Comparison of ENCODE assay signal across 26 cellular contexts in the genomic region with DNA sequence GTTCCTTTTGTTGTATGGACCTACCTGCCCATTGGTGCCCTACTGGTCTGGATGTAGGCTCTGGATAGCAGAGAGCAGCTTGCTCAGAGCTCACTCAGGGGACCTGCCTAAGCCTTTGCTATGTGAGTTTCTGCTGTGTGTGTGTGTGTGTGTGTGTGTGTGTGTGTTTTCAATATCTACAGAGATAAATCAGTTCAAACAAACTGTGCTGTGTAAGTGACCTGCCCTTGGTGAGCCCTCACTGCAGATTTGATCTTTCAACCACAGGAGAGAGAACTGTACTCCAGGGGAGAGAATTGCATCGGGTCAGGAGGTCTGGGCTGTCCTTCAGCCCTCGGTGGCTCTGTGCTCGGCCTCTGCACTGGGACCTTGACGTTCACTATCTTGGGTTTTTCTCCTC. TPM values are rescaled to one million over a fixed set of nuclear protein-coding genes. Genes with fewer than 3 reads are reported as not detected.
DNase-seq lines count a peak whose midpoint lies in the region; ATAC-seq, FAIRE-seq and TF ChIP-seq lines count a peak whose summit lies in the region.
"Had no signal": no experiment of that assay in that cellular context is flagged by ENCODE, and none has a peak within 500 bp of the region (broad histone marks: within the 10 kb centered on the region; RNA-seq: fewer than 3 reads in every experiment).

No MANE protein-coding gene starts in this region.

- H3K4me3 Mint-ChIP-seq in T-helper 17 cell (no peak overlapping the region), neural progenitor cell (no peak overlapping the region), glutamatergic neuron (ENCODE audit: unreplicated experiment) (no peak overlapping the region)
- H3K4me3 Mint-ChIP-seq: activated CD8-positive, alpha-beta T cell treated with anti-CD3 and anti-CD28 coated beads, Interleukin-2, amount 10 ng/mL, durations not matched to agents 7 days and 5 days; activated naive CD4-positive, alpha-beta T cell treated with anti-CD3 and anti-CD28 coated beads, Interleukin-2, amount 50 U/mL, for 24 hours; stimulated activated naive CD8-positive, alpha-beta T cell treated with anti-CD3 and anti-CD28 coated beads, Interleukin-15, amount 100 ng/mL, for 72 hours had no signal

- H3K27me3 Mint-ChIP-seq in T-helper 17 cell (no peaks in the 10 kb centered on the region), neural progenitor cell (ENCODE audit: insufficient read depth, low read depth) (peaks cover 8% of the 10 kb centered on the region), glutamatergic neuron (ENCODE audit: unreplicated experiment) (peaks cover 3% of the 10 kb centered on the region)
- H3K27me3 Mint-ChIP-seq: activated naive CD4-positive, alpha-beta T cell treated with anti-CD3 and anti-CD28 coated beads, Interleukin-2, amount 50 U/mL, for 24 hours; stimulated activated naive CD8-positive, alpha-beta T cell treated with anti-CD3 and anti-CD28 coated beads, Interleukin-15, amount 100 ng/mL, for 72 hours had no signal

- H2AFZ ChIP-seq in HepG2 (ENCODE audit: low read length) (no peak overlapping the region), neural progenitor cell (replicated peaks) (no peak overlapping the region)

- POLR2A ChIA-PET in HepG2 (lab: Yijun Ruan, JAX) = interaction anchor here (1.5 kb wide), 1 partner anchor 34 kb away, joined by 5 read pairs; the partner anchor contains the start of gene CDKN2AIP

- H3K27ac ChIP-seq in BLaER1 (peak overlapping the region; percentile 87), HepG2 (ENCODE audit: extremely low read length, insufficient read depth, low read length) (no peak overlapping the region), neural progenitor cell (no peak overlapping the region)
- H3K27ac ChIP-seq: epithelial cell of prostate had no signal

- no peaks in the 10 kb centered on the region for H3K27me3 ChIP-seq in BLaER1
- peaks cover 0 to 10% of the 10 kb centered on the region in 2 experiments; a peak in 2 of 5 replicates for H3K27me3 ChIP-seq in HepG2 (ENCODE audit: control insufficient read depth in 1 of 2, insufficient read depth in 2 of 2, low read length in 2 of 2)
- no peaks in the 10 kb centered on the region for H3K27me3 ChIP-seq in neural progenitor cell

- peaks cover 2% of the 10 kb centered on the region for H3K9me3 Mint-ChIP-seq in neural progenitor cell
- H3K9me3 Mint-ChIP-seq in glutamatergic neuron (ENCODE audit: unreplicated experiment) = peaks cover 9% of the 10 kb centered on the region
- H3K9me3 Mint-ChIP-seq: activated naive CD4-positive, alpha-beta T cell treated with anti-CD3 and anti-CD28 coated beads, Interleukin-2, amount 50 U/mL, for 24 hours; stimulated activated naive CD8-positive, alpha-beta T cell treated with anti-CD3 and anti-CD28 coated beads, Interleukin-15, amount 100 ng/mL, for 72 hours had no signal

- H3K79me2 ChIP-seq in HepG2 (ENCODE audit: insufficient read depth, low read length) = no peaks in the 10 kb centered on the region
- no peaks in the 10 kb centered on the region for H3K79me2 ChIP-seq in neural progenitor cell (ENCODE audit: low read depth)

- in situ Hi-C loops in HepG2 (cut with HindIII; ENCODE audit: extremely low pct_ligation_motif_present, low pct_unique_long_range_greater_than_20kb) = loop anchor here (25.0 kb wide), 1 partner anchor 347 kb away; no protein-coding TSS in a partner anchor

- no peak for TF ChIP-seq CTCF in HepG2 (CRISPR knock-in tag; IDR thresholded peaks at IDR 0.05)
- no peak for TF ChIP-seq CTCF in neural progenitor cell (IDR thresholded peaks at IDR 0.05)
- TF ChIP-seq CTCF in glutamatergic neuron (IDR thresholded peaks at IDR 0.05; ENCODE audit: partially characterized antibody, unreplicated experiment) = no peak

- no TSS peak for BruUV-seq in HepG2 (replicated peaks; lab: Mats Ljungman, UMichigan)

- H3F3A ChIP-seq in neural progenitor cell (ENCODE audit: low read depth) = no peaks in the 10 kb centered on the region

- H3K9me3 ChIP-seq in BLaER1 (no peaks in the 10 kb centered on the region), T-helper 17 cell (ENCODE audit: control insufficient read depth, low read length, poor library complexity, severe bottlenecking) (no peaks in the 10 kb centered on the region), HepG2 (ENCODE audit: low read length) (no peaks in the 10 kb centered on the region), neural progenitor cell (ENCODE audit: low read depth) (no peaks in the 10 kb centered on the region)

- H3K4me2 ChIP-seq in BLaER1 (peak overlapping the region; percentile 86; the same call in 1 of the 2 replicates), HepG2 (ENCODE audit: low read depth, low read length) (peak overlapping the region; percentile 39), neural progenitor cell (no peak overlapping the region)

- H3K4me1 ChIP-seq in BLaER1 (peaks cover 62% of the 10 kb centered on the region), HepG2 (ENCODE audit: insufficient read depth, low read length) (peaks cover 42% of the 10 kb centered on the region), neural progenitor cell (peaks cover 8% of the 10 kb centered on the region)

- intact Hi-C loops in HepG2 (cut with micrococcal nuclease; ENCODE audit: unreplicated experiment) = loop anchor here (5.0 to 10.0 kb wide), 2 partner anchors 122 to 335 kb away; no protein-coding TSS in a partner anchor

- CTCF ChIA-PET in HepG2 (lab: Yijun Ruan, JAX; ENCODE audit: low intra/inter-chr PET ratio, low total read pairs) = no interaction called here

- H3K36me3 ChIP-seq in BLaER1 = no peaks in the 10 kb centered on the region
- H3K36me3 ChIP-seq in HepG2 (replicated peaks in 1 of 2; ENCODE audit: control insufficient read depth in 1 of 2, insufficient read depth in 2 of 2, low read length in 2 of 2) = no peaks in the 10 kb centered on the region
- no peaks in the 10 kb centered on the region for H3K36me3 ChIP-seq in neural progenitor cell

- ATAC-seq in T-helper 17 cell (no peak), HepG2 (peak; percentile 79), GM18909 (IDR thresholded peaks at IDR 0.05; ENCODE audit: poor library complexity, unreplicated experiment) (no peak)
- ATAC-seq: activated CD8-positive, alpha-beta T cell treated with anti-CD3 and anti-CD28 coated beads, Interleukin-2, amount 10 ng/mL, durations not matched to agents 7 days and 5 days; stimulated activated naive CD8-positive, alpha-beta T cell treated with anti-CD3 and anti-CD28 coated beads, Interleukin-15, amount 100 ng/mL, for 72 hours had no signal

- no peak overlapping the region for H3K4me3 ChIP-seq in BLaER1
- 0 out of 6 replicates have a peak overlapping the region, but pooled peaks of 1 of the 3 experiments have one; percentile 6 for H3K4me3 ChIP-seq in HepG2 (replicated peaks in 1 of 3; ENCODE audit: insufficient read depth in 1 of 3, low read depth in 2 of 3, low read length in 3 of 3)
- no peak overlapping the region for H3K4me3 ChIP-seq in neural progenitor cell

- WGBS in HepG2 (ENCODE audit: low lambda C conversion rate) = no CpG with 5 or more reads among the region's 4 CpGs

- H3K36me3 Mint-ChIP-seq in T-helper 17 cell (ENCODE audit: low read depth) (no peaks in the 10 kb centered on the region), neural progenitor cell (no peaks in the 10 kb centered on the region), glutamatergic neuron (ENCODE audit: unreplicated experiment) (no peaks in the 10 kb centered on the region)
- H3K36me3 Mint-ChIP-seq: activated naive CD4-positive, alpha-beta T cell treated with anti-CD3 and anti-CD28 coated beads, Interleukin-2, amount 50 U/mL, for 24 hours had no signal

- FAIRE-seq in HepG2 (lab: Jason Lieb, UNC) = peak; percentile 79
- FAIRE-seq: A204.1, colon, islet of Langerhans had no signal

- no peak for TF ChIP-seq RAD21 in HepG2 (CRISPR knock-in tag; IDR thresholded peaks at IDR 0.05)

- no peak for TF ChIP-seq POLR2A in HepG2 (IDR thresholded peaks at IDR 0.05; ENCODE audit: insufficient read depth in 1 of 2, low read depth in 2 of 2, low read length in 2 of 2)

- H3K4me1 Mint-ChIP-seq in T-helper 17 cell (peaks cover 10% of the 10 kb centered on the region), neural progenitor cell (peaks cover 28% of the 10 kb centered on the region), glutamatergic neuron (ENCODE audit: low read depth, unreplicated experiment) (peaks cover 4% of the 10 kb centered on the region)

- H4K20me1 ChIP-seq in BLaER1 = no peaks in the 10 kb centered on the region
- no peaks in the 10 kb centered on the region for H4K20me1 ChIP-seq in HepG2 (ENCODE audit: insufficient read depth, low read length)
- no peaks in the 10 kb centered on the region for H4K20me1 ChIP-seq in neural progenitor cell (ENCODE audit: low read depth)

- DNase-seq in T-helper 17 cell (no peak), HepG2 (ENCODE audit: low spot score) (peak; percentile 62), neural progenitor cell (ENCODE audit: low spot score) (no peak), RPMI8226 (no peak), NCI-H510A (lab: John Stamatoyannopoulos, UW) (no peak), glutamatergic neuron (no peak)
- DNase-seq: activated CD4-positive, alpha-beta T cell treated with anti-CD3 and anti-CD28 coated beads for 4 hours; activated CD8-positive, alpha-beta T cell treated with anti-CD3 and anti-CD28 coated beads, Interleukin-2, amount 10 ng/mL, durations not matched to agents 7 days and 5 days; AML-193; amniotic stem cell; effector CD4-positive, alpha-beta T cell; HCEC 1CT; NCI-H1436; NCI-H2081 treated with DMSO at 0.1 percent for 48 hours; NCI-H2227 treated with DMSO at 0.1 percent for 48 hours; NCI-H526 treated with DMSO at 0.1 percent for 48 hours; right cardiac atrium; SHP77 treated with DMSO at 0.1 percent for 48 hours; stimulated activated naive CD8-positive, alpha-beta T cell treated with anti-CD3 and anti-CD28 coated beads, Interleukin-15, amount 100 ng/mL, for 72 hours had no signal

- TF ChIP-seq EP300 in HepG2 (IDR thresholded peaks at IDR 0.05; ENCODE audit: low read depth in 2 of 2, low read length in 2 of 2) (no peak), HepG2 (CRISPR knock-in tag; IDR thresholded peaks at IDR 0.05; ENCODE audit: borderline replicate concordance) (no peak)

- no peak overlapping the region for H3K9ac ChIP-seq in BLaER1
- no peak overlapping the region for H3K9ac ChIP-seq in HepG2 (ENCODE audit: insufficient read depth, low read depth, low read length)
- H3K9ac ChIP-seq in neural progenitor cell = no peak overlapping the region

- peak overlapping the region; percentile 34 for H3K27ac Mint-ChIP-seq in T-helper 17 cell
- H3K27ac Mint-ChIP-seq in neural progenitor cell = peak overlapping the region; percentile 18
- H3K27ac Mint-ChIP-seq in glutamatergic neuron (ENCODE audit: unreplicated experiment) = no peak overlapping the region
- H3K27ac Mint-ChIP-seq: activated naive CD4-positive, alpha-beta T cell treated with anti-CD3 and anti-CD28 coated beads, Interleukin-2, amount 50 U/mL, for 24 hours; stimulated activated naive CD8-positive, alpha-beta T cell treated with anti-CD3 and anti-CD28 coated beads, Interleukin-15, amount 100 ng/mL, for 72 hours had no signal

RNA-seq across cellular contexts. Expression of gene CDKN2AIP, which starts 35.0 kb away (rescaled TPM):
- total RNA-seq in T-helper 17 cell (10 to 100 TPM; 25.9 to 33.4 TPM), HepG2 (2016; rRNA removed; fragmentation: Illumina TruSeq; extraction: Trizol) (18.7 and 21.4 TPM in 2 replicates), neural progenitor cell (ENCODE audit: low replicate concordance) (35.3 and 38.1 TPM in 2 replicates), glutamatergic neuron (ENCODE audit: unreplicated experiment) (15.9 TPM)
- 2.2 and 3.1 TPM in 2 replicates for total RNA-seq in HepG2 (2016; cell fraction: cytosol; rRNA removed; fragmentation: Illumina TruSeq; extraction: Trizol; ENCODE audit: low read depth)
- 18.5 and 22.0 TPM in 2 replicates for total RNA-seq in HepG2 (2016; cell fraction: insoluble cytoplasmic fraction; rRNA removed; fragmentation: Illumina TruSeq; extraction: Trizol)
- 7.9 and 8.4 TPM in 2 replicates for total RNA-seq in HepG2 (2016; cell fraction: membrane; rRNA removed; fragmentation: Illumina TruSeq; extraction: Trizol)
- total RNA-seq in HepG2 (2016; cell fraction: nucleus; rRNA removed; fragmentation: Illumina TruSeq; extraction: Trizol) = 24.3 and 25.6 TPM in 2 replicates
- 14.1 and 17.0 TPM in 2 replicates for polyA plus RNA-seq in HepG2 (2011; rRNA removed)
- 7.8 and 10.0 TPM in 2 replicates for polyA plus RNA-seq in HepG2 (2011; cell fraction: cytosol; rRNA removed)
- 10.9 and 11.0 TPM in 2 replicates for polyA plus RNA-seq in HepG2 (2011; cell fraction: nucleus; rRNA removed)
- 13.3 and 14.9 TPM in 2 replicates for polyA plus RNA-seq in HepG2 (2012)
- 1.8 and 2.0 TPM in 2 replicates for polyA plus RNA-seq in HepG2 (2016; cell fraction: cytosol; fragmentation: Illumina TruSeq; extraction: Trizol; ENCODE audit: low read depth)
- polyA plus RNA-seq in HepG2 (2016; cell fraction: insoluble cytoplasmic fraction; fragmentation: Illumina TruSeq; extraction: Trizol; ENCODE audit: low read depth) = 24.1 and 24.4 TPM in 2 replicates
- polyA plus RNA-seq in HepG2 (2016; cell fraction: membrane; fragmentation: Illumina TruSeq; extraction: Trizol; ENCODE audit: low read depth) = 5.4 TPM in 2 replicates
- polyA plus RNA-seq in HepG2 (2016; cell fraction: nucleus; fragmentation: Illumina TruSeq; extraction: Trizol; ENCODE audit: insufficient read depth, low read depth) = 21.6 and 21.7 TPM in 2 replicates
- polyA minus RNA-seq in HepG2 (2011; rRNA and poly(A)+ RNA removed; ENCODE audit: low replicate concordance) = 11.8 and 17.2 TPM in 2 replicates
- polyA minus RNA-seq in HepG2 (2011; cell fraction: cytosol; rRNA and poly(A)+ RNA removed) = 8.8 and 10.6 TPM in 2 replicates
- 65.3 and 67.1 TPM in 2 replicates for polyA minus RNA-seq in HepG2 (2011; cell fraction: nucleus; rRNA and poly(A)+ RNA removed)
